12 cellular contexts compared by ENCODE assay signal in the genomic region with DNA sequence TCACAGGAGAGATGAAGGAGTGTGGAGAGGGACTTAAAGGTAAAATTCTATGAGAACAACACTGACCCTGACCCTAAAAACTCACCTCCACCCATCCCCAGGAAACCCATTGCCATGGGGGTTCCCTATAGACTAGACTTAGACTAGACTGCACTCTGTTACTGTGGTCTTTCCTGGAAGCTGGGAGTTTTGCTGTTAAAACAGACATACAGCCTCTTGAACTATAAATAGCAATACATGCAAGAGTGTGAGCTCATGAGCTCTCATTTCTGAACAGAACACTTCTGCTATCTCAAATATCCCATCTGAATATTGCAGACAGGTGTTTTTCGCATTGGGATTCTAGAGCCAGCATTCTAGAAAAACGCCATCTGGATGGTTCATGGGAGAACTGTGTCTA. TPM values are rescaled to one million over a fixed set of nuclear protein-coding genes. Genes with fewer than 3 reads are reported as not detected.
DNase-seq lines count a peak whose midpoint lies in the region; ATAC-seq and TF ChIP-seq lines count a peak whose summit lies in the region.
"Had no signal": no experiment of that assay in that cellular context is flagged by ENCODE, and none has a peak within 500 bp of the region (broad histone marks: within the 10 kb centered on the region; RNA-seq: fewer than 3 reads in every experiment).

No MANE protein-coding gene starts in this region.

- H3K79me2 ChIP-seq in GM23338 (replicated peaks; ENCODE audit: insufficient read depth) = no peaks in the 10 kb centered on the region

- H3K4me3 Mint-ChIP-seq in CD8-positive, alpha-beta T cell = peak overlapping the region; percentile 13
- H3K4me3 Mint-ChIP-seq in GM23338 = no peak overlapping the region

- no peak for TF ChIP-seq POLR2A in adrenal gland (IDR thresholded peaks at IDR 0.05)

- 80 to 85% (median 83%) methylated on average over 2 of the region's 2 CpGs for WGBS in adrenal gland, 4 donors

- no peak overlapping the region for H3K27ac ChIP-seq in CD8-positive, alpha-beta T cell (ENCODE audit: low read depth, low read length)
- H3K27ac ChIP-seq in adrenal gland (peak overlapping the region; percentile 64 to 88 (median 76)), GM23338 (ENCODE audit: low read depth) (no peak overlapping the region)

- TF ChIP-seq CTCF in CD8-positive, alpha-beta T cell (IDR thresholded peaks at IDR 0.05) = no peak
- no peak for TF ChIP-seq CTCF in adrenal gland (IDR thresholded peaks at IDR 0.05)
- no peak for TF ChIP-seq CTCF in GM23338 (conservative IDR thresholded peaks at IDR 0.05; ENCODE audit: low read depth in 2 of 2)

- no peaks in the 10 kb centered on the region for H3K9me3 Mint-ChIP-seq in CD8-positive, alpha-beta T cell
- H3K9me3 Mint-ChIP-seq in GM23338 = no peaks in the 10 kb centered on the region

- no peak for DNase-seq in CD8-positive, alpha-beta T cell
- no peak for DNase-seq in adrenal gland
- DNase-seq in SHP77 treated with DMSO at 0.1 percent for 48 hours (lab: John Stamatoyannopoulos, UW) = no peak
- DNase-seq in EL = no peak
- no peak for DNase-seq in GM23338 (ENCODE audit: low spot score)
- no peak for DNase-seq in NCI-H1930 (lab: John Stamatoyannopoulos, UW)
- DNase-seq: amygdala; NCI-H1436; stimulated activated CD4-positive, alpha-beta T cell treated with anti-CD3 and anti-CD28 coated beads, Interleukin-4, amount 100 ng/mL, for 4 hours had no signal

- no peaks in the 10 kb centered on the region for H3K36me3 ChIP-seq in CD8-positive, alpha-beta T cell (ENCODE audit: insufficient read depth, low read length)
- H3K36me3 ChIP-seq in adrenal gland (replicated peaks in 1 of 2) (no peaks in the 10 kb centered on the region), GM23338 (ENCODE audit: insufficient read depth) (no peaks in the 10 kb centered on the region)

- no peak overlapping the region for H3K4me3 ChIP-seq in CD8-positive, alpha-beta T cell (ENCODE audit: low read depth, low read length)
- H3K4me3 ChIP-seq in adrenal gland (no peak overlapping the region), GM23338 (no peak overlapping the region)

- no peak for ATAC-seq in CD8-positive, alpha-beta T cell
- ATAC-seq in GM18873 (IDR thresholded peaks at IDR 0.05; ENCODE audit: low FRiP score, unreplicated experiment) (peak; percentile 39), HG03378 (IDR thresholded peaks at IDR 0.05; ENCODE audit: unreplicated experiment) (peak; percentile 45), GM23338 (no peak)

- intact Hi-C loops in CD8-positive, alpha-beta T cell (cut with DNase I, micrococcal nuclease) = loop anchor here in 1 of 2 experiments (5.0 kb wide), 1 partner anchor 305 kb away; no protein-coding TSS in a partner anchor
- intact Hi-C loops in adrenal gland (cut with DNase I) = loop anchor here (10.0 kb wide), 2 partner anchors 308 to 408 kb away; partner anchors contain the start of gene PSTPIP2 (in 2 of the 2)

- no peaks in the 10 kb centered on the region for H3K27me3 ChIP-seq in CD8-positive, alpha-beta T cell (ENCODE audit: insufficient read depth, low read length)
- H3K27me3 ChIP-seq in adrenal gland (no peaks in the 10 kb centered on the region), GM23338 (ENCODE audit: insufficient read depth) (no peaks in the 10 kb centered on the region)

- peak overlapping the region; percentile 78 for H3K27ac Mint-ChIP-seq in CD8-positive, alpha-beta T cell
- no peak overlapping the region for H3K27ac Mint-ChIP-seq in GM23338

- no peaks in the 10 kb centered on the region for H3F3A ChIP-seq in GM23338 (replicated peaks; ENCODE audit: low read depth)

- POLR2A ChIA-PET in CD8-positive, alpha-beta T cell (lab: Charles Lee) = interaction anchor here (0.8 to 4.8 kb wide), 3 partner anchors 21 to 214 kb away, joined by 3 to 53 read pairs (median 17); no protein-coding TSS in a partner anchor

- peaks cover 63% of the 10 kb centered on the region for H3K4me1 Mint-ChIP-seq in CD8-positive, alpha-beta T cell (ENCODE audit: low read depth)
- H3K4me1 Mint-ChIP-seq in GM23338 = peaks cover 22% of the 10 kb centered on the region

- peaks cover 59% of the 10 kb centered on the region for H3K4me1 ChIP-seq in CD8-positive, alpha-beta T cell (ENCODE audit: insufficient read depth, low read length)
- H3K4me1 ChIP-seq in adrenal gland (replicated peaks in 1 of 2) (peaks cover 40 to 47% of the 10 kb centered on the region in 2 donors), GM23338 (ENCODE audit: insufficient read depth) (peaks cover 9% of the 10 kb centered on the region)

- H3K4me2 ChIP-seq in GM23338 = no peak overlapping the region

- no peaks in the 10 kb centered on the region for H3K9me2 ChIP-seq in GM23338 (ENCODE audit: insufficient read depth)

- no peak overlapping the region for H2AFZ ChIP-seq in GM23338

- H4K20me1 ChIP-seq in GM23338 (replicated peaks; ENCODE audit: insufficient read depth) = no peaks in the 10 kb centered on the region

- CTCF ChIA-PET in CD8-positive, alpha-beta T cell (lab: Charles Lee) = interaction anchor here (1.6 to 11.3 kb wide), 7 partner anchors 11 to 406 kb away, joined by 5 to 209 read pairs (median 43); partner anchors contain the start of gene PSTPIP2

- no peaks in the 10 kb centered on the region for H3K36me3 Mint-ChIP-seq in CD8-positive, alpha-beta T cell
- no peaks in the 10 kb centered on the region for H3K36me3 Mint-ChIP-seq in GM23338 (ENCODE audit: low read depth)

- no peaks in the 10 kb centered on the region for H3K27me3 Mint-ChIP-seq in CD8-positive, alpha-beta T cell (ENCODE audit: low read depth)
- H3K27me3 Mint-ChIP-seq in GM23338 (ENCODE audit: insufficient read depth, low read depth, poor library complexity) = peaks cover 14% of the 10 kb centered on the region

- no peaks in the 10 kb centered on the region for H3K9me3 ChIP-seq in CD8-positive, alpha-beta T cell (ENCODE audit: low read length)
- H3K9me3 ChIP-seq in adrenal gland (replicated peaks in 1 of 3) = no peaks in the 10 kb centered on the region

TF ChIP-seq in GM23338, 12 proteins besides CTCF, POLR2A, EP300 and RAD21 (continues in another document):
- no peak for TF ChIP-seq ZNF331 (CRISPR knock-in tag; IDR thresholded peaks at IDR 0.05; ENCODE audit: low read depth)
- no peak for TF ChIP-seq ETS1 (IDR thresholded peaks at IDR 0.05)
- TF ChIP-seq ZNF114 (CRISPR knock-in tag; IDR thresholded peaks at IDR 0.05) = no peak

RNA-seq across cellular contexts. Expression of gene SLC14A2, which starts 51.8 kb away (rescaled TPM):
- total RNA-seq in CD8-positive, alpha-beta T cell = not detected
- total RNA-seq in adrenal gland = 1 to 10 TPM in 5 of 8 donors, under 1 TPM in 3; 0.30 to 2.0 (median 1.5) TPM
- polyA plus RNA-seq in adrenal gland (1 to 10 TPM in 1 of 3 donors, under 1 TPM in 2; 0.24 to 6.6 (median 0.84) TPM), GM23338 (2016; fragmentation: Nextera tagmentation; extraction: Ambion mirVana) (not detected in 2 replicates)
- 0.04 and 0.24 TPM in 2 replicates for total RNA-seq in GM23338 (2014; rRNA removed; shearing (Covaris generic))
- total RNA-seq: fibroblast of villous mesenchyme had no signal

RNA-seq across cellular contexts. Expression of gene SLC14A1, which starts 56.9 kb away (rescaled TPM):
- 1 to 10 TPM; 2.8 to 3.0 TPM for total RNA-seq in CD8-positive, alpha-beta T cell
- 1 to 10 TPM in 6 of 8 donors, under 1 TPM in 2; 0.57 to 8.8 (median 2.0) TPM for total RNA-seq in adrenal gland
- 1 to 10 TPM; 1.3 to 3.6 (median 3.5) TPM for polyA plus RNA-seq in adrenal gland
- total RNA-seq in GM23338 (2014; rRNA removed; shearing (Covaris generic)) = 0.21 TPM in 1 of 2 replicates, not detected in the other
- 0.53 TPM in 1 of 2 replicates, not detected in the other for polyA plus RNA-seq in GM23338 (2016; fragmentation: Nextera tagmentation; extraction: Ambion mirVana)

Comparison
In these comparisons a context has a peak if more than half of its experiments do, and no peak if none do; other contexts are left out.
1. ATAC-seq: peak in GM18873 (single experiment) and HG03378 (single experiment); none in CD8-positive, alpha-beta T cell (single experiment) and GM23338 (single experiment).
2. H3K27ac ChIP-seq: peak in adrenal gland (5 of 5); none in CD8-positive, alpha-beta T cell (single experiment) and GM23338 (single experiment).